Comparison of ENCODE assay signal across 1 cellular context in genomic region chr7:95723583-95724180, GRCh38.
TF ChIP-seq lines count a peak whose summit lies in the region.

No MANE protein-coding gene starts in this region.

TF ChIP-seq in A549, 52 proteins besides CTCF, POLR2A, EP300 and RAD21 (continued from another document):
- TF ChIP-seq FOSL2 (IDR thresholded peaks at IDR 0.05) (no peak), FOSL2 (CRISPR knock-in tag; IDR thresholded peaks at IDR 0.05) (0 out of 2 replicates have a peak, but pooled peaks have one; percentile 3), USF2 (IDR thresholded peaks at IDR 0.05) (no peak), PHF8 (IDR thresholded peaks at IDR 0.05; ENCODE audit: borderline replicate concordance, low read depth) (no peak)
